ENCODE assay signal across 8 cellular contexts in genomic region chr5:122776143-122776542, GRCh38. TPM values are rescaled to one million over a fixed set of nuclear protein-coding genes. Genes with fewer than 3 reads are reported as not detected.
DNase-seq lines count a peak whose midpoint lies in the region; ATAC-seq and TF ChIP-seq lines count a peak whose summit lies in the region.

No MANE protein-coding gene starts in this region.

- H3K36me3 ChIP-seq in BE2C = no peaks in the 10 kb centered on the region

- H3K9me3 ChIP-seq in BE2C = no peaks in the 10 kb centered on the region

- DNase-seq in BE2C (no peak), coronary artery (ENCODE audit: low spot score) (no peak), EL (no peak), SW480 (ENCODE audit: low spot score) (no peak), RKO (ENCODE audit: low spot score) (no peak)
- no peak for DNase-seq in Jurkat, Clone E6-1 (ENCODE audit: low read depth, low spot score)
- DNase-seq in natural killer cell treated with Interleukin-12 subunit alpha and Interleukin-12 subunit beta and Interleukin-15 and Interleukin-18, amount 100 ng/mL, for 72 hours (ENCODE audit: low spot score) = no peak

- H3K9me3 Mint-ChIP-seq in natural killer cell treated with Interleukin-12 subunit alpha and Interleukin-12 subunit beta and Interleukin-15 and Interleukin-18, amount 100 ng/mL, for 72 hours = no peaks in the 10 kb centered on the region

- H3K4me1 Mint-ChIP-seq in natural killer cell treated with Interleukin-12 subunit alpha and Interleukin-12 subunit beta and Interleukin-15 and Interleukin-18, amount 100 ng/mL, for 72 hours (ENCODE audit: low read depth in 2 of 2) = peaks cover 23 to 26% of the 10 kb centered on the region in 2 donors

- H3K27ac Mint-ChIP-seq in natural killer cell treated with Interleukin-12 subunit alpha and Interleukin-12 subunit beta and Interleukin-15 and Interleukin-18, amount 100 ng/mL, for 72 hours = peak overlapping the region; percentile 68 to 92

- H3K4me3 ChIP-seq in BE2C (ENCODE audit: low read depth, low read length) = peak overlapping the region; percentile 96
- H3K4me3 ChIP-seq in Jurkat, Clone E6-1 (ENCODE audit: low read length) = peak overlapping the region; percentile 91
- H3K4me3 ChIP-seq in coronary artery = peak overlapping the region; percentile 96

- peak overlapping the region; percentile 97 for H3K4me3 Mint-ChIP-seq in natural killer cell treated with Interleukin-12 subunit alpha and Interleukin-12 subunit beta and Interleukin-15 and Interleukin-18, amount 100 ng/mL, for 72 hours

- no peak for ATAC-seq in natural killer cell treated with Interleukin-12 subunit alpha and Interleukin-12 subunit beta and Interleukin-15 and Interleukin-18, amount 100 ng/mL, for 72 hours
- no peak for ATAC-seq in GM21360 (IDR thresholded peaks at IDR 0.05; ENCODE audit: unreplicated experiment)

- no peaks in the 10 kb centered on the region for H3K36me3 Mint-ChIP-seq in natural killer cell treated with Interleukin-12 subunit alpha and Interleukin-12 subunit beta and Interleukin-15 and Interleukin-18, amount 100 ng/mL, for 72 hours

- peaks cover 7 to 11% of the 10 kb centered on the region in 2 donors for H3K27me3 Mint-ChIP-seq in natural killer cell treated with Interleukin-12 subunit alpha and Interleukin-12 subunit beta and Interleukin-15 and Interleukin-18, amount 100 ng/mL, for 72 hours

- H3K4me1 ChIP-seq in BE2C = no peaks in the 10 kb centered on the region

- no peaks in the 10 kb centered on the region for H3K27me3 ChIP-seq in BE2C

- peak overlapping the region; percentile 85 to 95 for H3K27ac ChIP-seq in coronary artery

- no peak for TF ChIP-seq CTCF in BE2C (IDR thresholded peaks at IDR 0.05; ENCODE audit: low read depth, low read length)
- no peak for TF ChIP-seq CTCF in coronary artery (IDR thresholded peaks at IDR 0.05)

RNA-seq across cellular contexts. Expression of gene SNX2, which starts 1.3 kb away (rescaled TPM):
- 141 TPM for polyA plus RNA-seq in BE2C (2012; ENCODE audit: insufficient read depth, insufficient read length, low read depth)
- polyA plus RNA-seq in Jurkat, Clone E6-1 (2012; ENCODE audit: insufficient read depth, insufficient read length) = 87.0 TPM
- total RNA-seq in natural killer cell treated with Interleukin-12 subunit alpha and Interleukin-12 subunit beta and Interleukin-15 and Interleukin-18, amount 100 ng/mL, for 72 hours = 10 to 100 TPM; 23.8 to 26.6 TPM
